ENCODE assay signal across 19 cellular contexts in the genomic region with DNA sequence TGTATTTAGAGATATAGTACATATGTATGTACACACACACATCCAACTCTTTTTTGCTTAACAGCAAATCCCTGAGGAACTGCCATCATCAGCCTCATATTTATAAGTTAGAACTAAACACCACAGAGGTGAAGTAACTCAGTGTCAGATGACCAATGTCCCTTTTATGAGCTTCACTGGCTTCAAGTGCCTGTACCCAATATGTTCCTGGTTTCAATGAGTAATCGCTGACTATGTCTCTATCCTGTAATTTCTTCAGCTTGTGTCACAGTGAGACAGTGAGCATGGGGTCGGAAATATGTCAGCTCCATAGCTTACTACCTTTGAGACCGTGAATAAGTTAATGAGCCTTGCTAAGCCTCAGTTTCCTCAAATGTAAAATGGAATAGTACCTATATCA.
DNase-seq lines count a peak whose midpoint lies in the region; ATAC-seq and TF ChIP-seq lines count a peak whose summit lies in the region.
"Had no signal": no experiment of that assay in that cellular context is flagged by ENCODE, and none has a peak within 500 bp of the region (broad histone marks: within the 10 kb centered on the region; RNA-seq: fewer than 3 reads in every experiment).

No MANE protein-coding gene starts in this region.

- no peaks in the 10 kb centered on the region for H3K9me3 Mint-ChIP-seq in activated T-helper 17 cell treated with anti-CD3 and anti-CD28 coated beads, Interleukin-2, amount 50 U/mL, for 72 hours
- H3K9me3 Mint-ChIP-seq in stimulated activated effector memory CD8-positive, alpha-beta T cell treated with anti-CD3 and anti-CD28 coated beads, Interleukin-12 subunit alpha, Interleukin-12 subunit beta, amount 100 ng/mL, for 72 hours = no peaks in the 10 kb centered on the region
- H3K9me3 Mint-ChIP-seq: activated naive CD4-positive, alpha-beta T cell treated with anti-CD3 and anti-CD28 coated beads, Interleukin-2, amount 50 U/mL, for 72 hours had no signal

- no peak overlapping the region for H3K27ac ChIP-seq in heart right ventricle
- H3K27ac ChIP-seq: thoracic aorta, WERI-Rb-1 had no signal

- no peak overlapping the region for H3K4me3 Mint-ChIP-seq in activated T-helper 17 cell treated with anti-CD3 and anti-CD28 coated beads, Interleukin-2, amount 50 U/mL, for 72 hours
- H3K4me3 Mint-ChIP-seq in stimulated activated effector memory CD8-positive, alpha-beta T cell treated with anti-CD3 and anti-CD28 coated beads, Interleukin-12 subunit alpha, Interleukin-12 subunit beta, amount 100 ng/mL, for 72 hours = no peak overlapping the region
- H3K4me3 Mint-ChIP-seq: nephron had no signal

- intact Hi-C loops in heart right ventricle (cut with DNase I) = no loop called here

- no peaks in the 10 kb centered on the region for H3K36me3 Mint-ChIP-seq in activated T-helper 17 cell treated with anti-CD3 and anti-CD28 coated beads, Interleukin-2, amount 50 U/mL, for 72 hours (ENCODE audit: low read depth)
- no peaks in the 10 kb centered on the region for H3K36me3 Mint-ChIP-seq in stimulated activated effector memory CD8-positive, alpha-beta T cell treated with anti-CD3 and anti-CD28 coated beads, Interleukin-12 subunit alpha, Interleukin-12 subunit beta, amount 100 ng/mL, for 72 hours
- H3K36me3 Mint-ChIP-seq: activated naive CD4-positive, alpha-beta T cell treated with anti-CD3 and anti-CD28 coated beads, Interleukin-2, amount 50 U/mL, for 72 hours had no signal

- H3K27me3 Mint-ChIP-seq in activated T-helper 17 cell treated with anti-CD3 and anti-CD28 coated beads, Interleukin-2, amount 50 U/mL, for 72 hours = no peaks in the 10 kb centered on the region

- peak; percentile 50 for ATAC-seq in activated T-helper 17 cell treated with anti-CD3 and anti-CD28 coated beads, Interleukin-2, amount 50 U/mL, for 72 hours (replicated peaks)
- peak; percentile 19 for ATAC-seq in left lobe of liver
- ATAC-seq in stimulated activated effector memory CD8-positive, alpha-beta T cell treated with anti-CD3 and anti-CD28 coated beads, Interleukin-12 subunit alpha, Interleukin-12 subunit beta, amount 100 ng/mL, for 72 hours = peak; percentile 66
- no peak for ATAC-seq in HG03159 (IDR thresholded peaks at IDR 0.05; ENCODE audit: unreplicated experiment)
- ATAC-seq in heart right ventricle = no peak
- ATAC-seq: GM12878, Right ventricle myocardium inferior had no signal

- peaks cover 0 to 19% (median 0%) of the 10 kb centered on the region in 9 donors for H3K4me1 ChIP-seq in heart right ventricle

- H3K9me3 ChIP-seq in heart right ventricle = peaks cover 0 to 5% (median 0%) of the 10 kb centered on the region in 11 donors
- H3K9me3 ChIP-seq: thoracic aorta had no signal

- no peak for TF ChIP-seq CTCF in heart right ventricle (IDR thresholded peaks at IDR 0.05)

- H3K27ac Mint-ChIP-seq in activated T-helper 17 cell treated with anti-CD3 and anti-CD28 coated beads, Interleukin-2, amount 50 U/mL, for 72 hours = no peak overlapping the region
- no peak overlapping the region for H3K27ac Mint-ChIP-seq in stimulated activated effector memory CD8-positive, alpha-beta T cell treated with anti-CD3 and anti-CD28 coated beads, Interleukin-12 subunit alpha, Interleukin-12 subunit beta, amount 100 ng/mL, for 72 hours
- H3K27ac Mint-ChIP-seq: activated naive CD4-positive, alpha-beta T cell treated with anti-CD3 and anti-CD28 coated beads, Interleukin-2, amount 50 U/mL, for 72 hours had no signal

- no peaks in the 10 kb centered on the region for H3K4me1 Mint-ChIP-seq in activated T-helper 17 cell treated with anti-CD3 and anti-CD28 coated beads, Interleukin-2, amount 50 U/mL, for 72 hours
- no peaks in the 10 kb centered on the region for H3K4me1 Mint-ChIP-seq in stimulated activated effector memory CD8-positive, alpha-beta T cell treated with anti-CD3 and anti-CD28 coated beads, Interleukin-12 subunit alpha, Interleukin-12 subunit beta, amount 100 ng/mL, for 72 hours

- no peaks in the 10 kb centered on the region for H3K36me3 ChIP-seq in heart right ventricle
- H3K36me3 ChIP-seq: thoracic aorta, WERI-Rb-1 had no signal

- peak; percentile 2 for DNase-seq in LHCN-M2 (ENCODE audit: low read depth)
- no peak for DNase-seq in left lobe of liver (ENCODE audit: low spot score)
- no peak for DNase-seq in stimulated activated effector memory CD8-positive, alpha-beta T cell treated with anti-CD3 and anti-CD28 coated beads, Interleukin-12 subunit alpha, Interleukin-12 subunit beta, amount 100 ng/mL, for 72 hours (ENCODE audit: low spot score in 2 of 2)
- no peak for DNase-seq in NCI-H2107 treated with DMSO at 0.1 percent for 48 hours (lab: John Stamatoyannopoulos, UW; ENCODE audit: unreplicated experiment)
- DNase-seq in heart right ventricle = no peak
- DNase-seq: activated T-cell treated with anti-CD3 and anti-CD28 coated beads, Interleukin-2, amount 50 U/mL, for 48 hours; GF-D8; NCI-H1694; NCI-H345; posterior cingulate gyrus; stimulated activated CD4-positive, alpha-beta T cell treated with anti-CD3 and anti-CD28 coated beads, Interleukin-12 subunit alpha, Interleukin-12 subunit beta, amount 100 ng/mL, for 4 hours; WERI-Rb-1 had no signal

- H3K4me3 ChIP-seq in heart right ventricle = no peak overlapping the region
- H3K4me3 ChIP-seq: GM12878, thoracic aorta had no signal

- H3K27me3 ChIP-seq in heart right ventricle = no peaks in the 10 kb centered on the region

- 94 to 97% methylated on average over 3 of the region's 3 CpGs for WGBS in heart right ventricle, 2 donors

Comparison
In these comparisons a context has a peak if more than half of its experiments do, and no peak if none do; other contexts are left out.
1. ATAC-seq: peak in activated T-helper 17 cell treated with anti-CD3 and anti-CD28 coated beads, Interleukin-2, amount 50 U/mL, for 72 hours (single experiment), left lobe of liver (single experiment) and stimulated activated effector memory CD8-positive, alpha-beta T cell treated with anti-CD3 and anti-CD28 coated beads, Interleukin-12 subunit alpha, Interleukin-12 subunit beta, amount 100 ng/mL, for 72 hours (single experiment); none in HG03159 (single experiment) and heart right ventricle (0 of 8).